ENCODE assay signal across 8 cellular contexts in genomic region chr11:31369348-31370329, GRCh38. TPM values are rescaled to one million over a fixed set of nuclear protein-coding genes. Genes with fewer than 3 reads are reported as not detected.
A peak's percentile ranks its signal among the peaks of the same experiment; 100 is the strongest.
DNase-seq lines count a peak whose midpoint lies in the region; ATAC-seq and TF ChIP-seq lines count a peak whose summit lies in the region.

Gene DCDC1, minus strand, starts transcription at chr11:31369739. Its CDS starts 41,459 bp downstream, at chr11:31328280.
Gene DNAJC24, plus strand, starts transcription at chr11:31369860. Its CDS starts 889 bp downstream, at chr11:31370749.

- H3K27me3 Mint-ChIP-seq in progenitor cell of endocrine pancreas, result no peaks in the 10 kb centered on the region

- intact Hi-C loops in left ventricle myocardium superior (cut with micrococcal nuclease), result no loop called here

- under 1% methylated on average over 53 of the region's 53 CpGs for WGBS in urinary bladder

- H3K36me3 ChIP-seq in urinary bladder (ENCODE audit: insufficient read depth), result no peaks in the 10 kb centered on the region

- H3K4me3 ChIP-seq in urinary bladder (ENCODE audit: low read depth, low read length), result peak within 1 kb of the TSS; percentile 51

- H3K27ac ChIP-seq in urinary bladder (ENCODE audit: low read depth), result no peak within 1 kb of the TSS

- peak; percentile 81 for TF ChIP-seq POLR2A in GM15510 (IDR thresholded peaks at IDR 0.05; ENCODE audit: borderline replicate concordance, extremely low read depth, insufficient read length)

- DNase-seq in NCI-H146 treated with DMSO at 0.1 percent for 48 hours (lab: John Stamatoyannopoulos, UW; ENCODE audit: unreplicated experiment), result peak; percentile 88
- peak; percentile 79 to 92 (median 88) for DNase-seq in T-helper 1 cell
- DNase-seq in amygdala (lab: John Stamatoyannopoulos, UW), result peak; percentile 24 to 93 (median 84)
- DNase-seq in left ventricle myocardium superior, result peak; percentile 95
- peak; percentile 80 for DNase-seq in progenitor cell of endocrine pancreas (ENCODE audit: low spot score, unreplicated experiment)

- peaks cover 1% of the 10 kb centered on the region for H3K36me3 Mint-ChIP-seq in progenitor cell of endocrine pancreas (ENCODE audit: insufficient read depth)

- H3K4me1 Mint-ChIP-seq in progenitor cell of endocrine pancreas (ENCODE audit: low read depth), result peaks cover 15% of the 10 kb centered on the region

- no peak for TF ChIP-seq CTCF in progenitor cell of endocrine pancreas (IDR thresholded peaks at IDR 0.05; ENCODE audit: unreplicated experiment)

- peak within 1 kb of the TSS; percentile 85 for H3K4me3 Mint-ChIP-seq in progenitor cell of endocrine pancreas (ENCODE audit: low read depth)

- peak within 1 kb of the TSS; percentile 96 for H3K27ac Mint-ChIP-seq in progenitor cell of endocrine pancreas

- H3K4me1 ChIP-seq in urinary bladder (ENCODE audit: insufficient read depth), result no peaks in the 10 kb centered on the region

- ATAC-seq in HG02884 (IDR thresholded peaks at IDR 0.05; ENCODE audit: unreplicated experiment) (peak; percentile 97), left ventricle myocardium superior (peak; percentile 100)

- no peaks in the 10 kb centered on the region for H3K9me3 Mint-ChIP-seq in progenitor cell of endocrine pancreas (ENCODE audit: low read depth)

RNA-seq across cellular contexts. Expression of gene DCDC1, which starts in this region (rescaled TPM):
- not detected for total RNA-seq in left ventricle myocardium superior
- 6.9 and 7.3 TPM in 2 replicates for total RNA-seq in progenitor cell of endocrine pancreas
- 1.2 TPM for total RNA-seq in urinary bladder
- polyA plus RNA-seq in urinary bladder, result 0.09 TPM

RNA-seq across cellular contexts. Expression of gene DNAJC24, which starts in this region (rescaled TPM):
- total RNA-seq in left ventricle myocardium superior (17.7 TPM), progenitor cell of endocrine pancreas (21.9 and 27.2 TPM in 2 replicates), urinary bladder (31.8 TPM)
- polyA plus RNA-seq in urinary bladder, result 11.7 TPM
